8 cellular contexts compared by ENCODE assay signal in the genomic region with DNA sequence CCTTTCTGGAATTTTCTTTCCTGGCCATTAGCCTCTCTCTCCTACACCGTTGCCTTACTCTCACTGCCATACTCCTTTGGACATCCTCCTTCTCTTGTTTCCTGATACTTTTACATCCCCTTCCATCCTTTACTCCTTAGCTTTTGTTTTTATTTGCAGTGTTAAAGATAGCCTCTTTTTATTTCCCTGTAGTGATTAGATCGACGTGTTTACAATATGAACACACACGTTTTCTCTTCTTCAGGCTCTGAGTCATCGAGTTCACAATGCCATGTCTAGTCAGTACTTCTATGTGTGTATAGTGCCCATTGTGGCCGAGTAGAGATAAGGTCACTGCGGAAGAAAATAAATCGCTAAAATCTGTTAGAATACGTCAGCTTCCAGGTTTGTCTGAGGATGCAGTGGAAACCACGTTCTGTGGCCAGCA.
A peak's percentile ranks its signal among the peaks of the same experiment; 100 is the strongest.
DNase-seq lines count a peak whose midpoint lies in the region; ATAC-seq and TF ChIP-seq lines count a peak whose summit lies in the region.

No MANE protein-coding gene starts in this region.

- no peak overlapping the region for H2BK120ac ChIP-seq in mesenchymal stem cell (ENCODE audit: low read depth, low read length)

- H3K4me3 ChIP-seq in adrenal gland (no peak overlapping the region), mesenchymal stem cell (ENCODE audit: insufficient read depth in 1 of 2, low read depth in 1 of 2, low read length in 2 of 2) (no peak overlapping the region)

- ATAC-seq in WTC11 = no peak

- no peak overlapping the region for H3K4me2 ChIP-seq in mesenchymal stem cell (ENCODE audit: low read length, poor library complexity, severe bottlenecking)

- TF ChIP-seq POLR2A in adrenal gland (IDR thresholded peaks at IDR 0.05) = no peak

- no peak overlapping the region for H3K14ac ChIP-seq in mesenchymal stem cell (ENCODE audit: low read length in 2 of 2)

- H2AFZ ChIP-seq in mesenchymal stem cell (ENCODE audit: low read depth, low read length) = no peak overlapping the region

- no peak overlapping the region for H3K4ac ChIP-seq in mesenchymal stem cell (ENCODE audit: low read depth in 1 of 2, low read length in 2 of 2)

- peak; percentile 67 for DNase-seq in AG08395 (ENCODE audit: low spot score)
- DNase-seq in HPDE6-E6E7 (ENCODE audit: extremely low spot score) = peak; percentile 59
- DNase-seq in adrenal gland = peak in 6 of 7 donors; percentile 29 to 59 (median 48)
- peak; percentile 95 for DNase-seq in mesenchymal stem cell
- no peak for DNase-seq in cerebellum (ENCODE audit: low spot score)
- DNase-seq in activated CD8-positive, alpha-beta memory T cell treated with anti-CD3 and anti-CD28 coated beads, Interleukin-2, amount 50 U/mL, for 48 hours = no peak
- no peak for DNase-seq in medulla oblongata (ENCODE audit: extremely low spot score)
- DNase-seq in WTC11 (ENCODE audit: low spot score) = no peak

- H3K9me3 ChIP-seq in adrenal gland (replicated peaks in 1 of 3) = no peaks in the 10 kb centered on the region
- H3K9me3 ChIP-seq in mesenchymal stem cell (ENCODE audit: control insufficient read depth, low read length) = no peaks in the 10 kb centered on the region

- H3K36me3 ChIP-seq in adrenal gland (replicated peaks in 1 of 2) = no peaks in the 10 kb centered on the region
- H3K36me3 ChIP-seq in mesenchymal stem cell (ENCODE audit: control insufficient read depth in 1 of 2, insufficient read depth in 2 of 2, low read depth in 1 of 2, low read length in 2 of 2) = peaks cover 0 to 2% of the 10 kb centered on the region in 2 experiments

- no peak overlapping the region for H2BK5ac ChIP-seq in mesenchymal stem cell (ENCODE audit: low read depth, low read length, poor library complexity, severe bottlenecking)

- no peak overlapping the region for H3K9ac ChIP-seq in mesenchymal stem cell (ENCODE audit: low read length)

- no peak overlapping the region for H3K23ac ChIP-seq in mesenchymal stem cell (ENCODE audit: low read length in 2 of 2)

- H3K36me3 Mint-ChIP-seq in WTC11 = no peaks in the 10 kb centered on the region

- H4K91ac ChIP-seq in mesenchymal stem cell (ENCODE audit: low read length) = no peak overlapping the region

- H2AK5ac ChIP-seq in mesenchymal stem cell (ENCODE audit: low read length, severe bottlenecking) = no peak overlapping the region

- TF ChIP-seq CTCF in adrenal gland (IDR thresholded peaks at IDR 0.05) = peak in 4 of 6 experiments; percentile 21 to 34 (median 28)
- no peak for TF ChIP-seq CTCF in WTC11 (IDR thresholded peaks at IDR 0.05)

- H3K79me1 ChIP-seq in mesenchymal stem cell (replicated peaks; ENCODE audit: low read length, poor library complexity, severe bottlenecking) = peaks cover 34% of the 10 kb centered on the region

- H3K27ac ChIP-seq in adrenal gland = peak overlapping the region in 2 of 5 donors; percentile 30 to 40
- no peak overlapping the region for H3K27ac ChIP-seq in mesenchymal stem cell (ENCODE audit: low read length, poor library complexity, severe bottlenecking)

- no peak overlapping the region for H3K18ac ChIP-seq in mesenchymal stem cell (ENCODE audit: low read depth in 1 of 2, low read length in 2 of 2)

- H3K27ac Mint-ChIP-seq in WTC11 = no peak overlapping the region

- H2BK15ac ChIP-seq in mesenchymal stem cell (ENCODE audit: low read depth, poor library complexity, severe bottlenecking) = no peak overlapping the region

- intact Hi-C loops in adrenal gland (cut with DNase I) = no loop called here

- no peak overlapping the region for H4K8ac ChIP-seq in mesenchymal stem cell (ENCODE audit: low read length)

- H3K4me3 Mint-ChIP-seq in WTC11 = no peak overlapping the region

- H2BK12ac ChIP-seq in mesenchymal stem cell (ENCODE audit: low read length in 2 of 2) = no peak overlapping the region

- peaks cover 32% of the 10 kb centered on the region for H3K4me1 Mint-ChIP-seq in WTC11

- POLR2A ChIA-PET in WTC11 (lab: Charles Lee) = no interaction called here

- no peaks in the 10 kb centered on the region for H3K9me3 Mint-ChIP-seq in WTC11

- peaks cover 2 to 29% of the 10 kb centered on the region in 2 donors for H3K4me1 ChIP-seq in adrenal gland (replicated peaks in 1 of 2)
- H3K4me1 ChIP-seq in mesenchymal stem cell (ENCODE audit: control insufficient read depth, insufficient read depth, low read depth, low read length) = peaks cover 3% of the 10 kb centered on the region

- H3K27me3 ChIP-seq in adrenal gland (no peaks in the 10 kb centered on the region), mesenchymal stem cell (ENCODE audit: control insufficient read depth in 1 of 2, insufficient read depth in 1 of 2, low read length in 2 of 2) (no peaks in the 10 kb centered on the region)

- CTCF ChIA-PET in WTC11 (lab: Charles Lee) = interaction anchor here (2.1 kb wide), 1 partner anchor 12 kb away, joined by 6 read pairs; no protein-coding TSS in a partner anchor

- no peaks in the 10 kb centered on the region for H3K27me3 Mint-ChIP-seq in WTC11 (ENCODE audit: low read depth)

- 36 to 42% (median 39%) methylated on average over 10 of the region's 10 CpGs for WGBS in adrenal gland, 4 donors
- WGBS in mesenchymal stem cell = 32% methylated on average over 4 of the region's 10 CpGs

TF ChIP-seq in WTC11, 78 proteins besides CTCF, POLR2A, EP300 and RAD21:
- TF ChIP-seq RORB (CRISPR knock-in tag; IDR thresholded peaks at IDR 0.05) (no peak), GABPB1 (CRISPR knock-in tag; IDR thresholded peaks at IDR 0.05) (no peak)

Comparison
In these comparisons a context has a peak if more than half of its experiments do, and no peak if none do; other contexts are left out.
1. DNase-seq: peak in AG08395 (single experiment), HPDE6-E6E7 (single experiment), adrenal gland (6 of 7) and mesenchymal stem cell (single experiment); none in cerebellum (single experiment), activated CD8-positive, alpha-beta memory T cell treated with anti-CD3 and anti-CD28 coated beads, Interleukin-2, amount 50 U/mL, for 48 hours (single experiment), medulla oblongata (single experiment) and WTC11 (single experiment).